ENCODE assay signal across 15 cellular contexts in the genomic region with DNA sequence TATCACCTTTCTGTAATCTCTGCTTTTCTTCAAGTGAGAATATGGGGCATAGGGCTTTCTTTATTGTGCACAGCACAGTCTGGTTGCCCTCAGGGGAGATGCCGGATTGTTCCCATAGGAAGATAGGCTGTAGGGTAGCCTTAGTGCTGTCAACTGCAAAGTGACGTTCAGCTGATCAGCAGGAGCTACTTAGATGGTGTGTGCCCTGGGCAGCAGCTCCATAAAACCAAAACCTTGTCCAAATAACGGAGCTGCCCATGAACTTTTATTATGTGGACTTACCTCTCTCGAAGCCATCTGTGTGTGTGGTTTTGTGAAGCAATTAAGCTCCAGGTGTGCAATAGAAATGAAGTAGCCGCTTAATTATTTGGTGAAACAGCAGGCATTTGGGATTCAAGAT.
DNase-seq lines count a peak whose midpoint lies in the region; ATAC-seq and TF ChIP-seq lines count a peak whose summit lies in the region.
"Had no signal": no experiment of that assay in that cellular context is flagged by ENCODE, and none has a peak within 500 bp of the region (broad histone marks: within the 10 kb centered on the region; RNA-seq: fewer than 3 reads in every experiment).

No MANE protein-coding gene starts in this region.

- H3K79me2 ChIP-seq in GM23338 (replicated peaks; ENCODE audit: insufficient read depth): peaks cover 74% of the 10 kb centered on the region

- H3K4me1 Mint-ChIP-seq in GM23338: peaks cover 43% of the 10 kb centered on the region
- H3K4me1 Mint-ChIP-seq: B cell; CD4-positive, alpha-beta memory T cell; T-helper 17 cell had no signal

- no peaks in the 10 kb centered on the region for H3K36me3 ChIP-seq in GM23338 (ENCODE audit: insufficient read depth)

- TF ChIP-seq CTCF in GM23338 (conservative IDR thresholded peaks at IDR 0.05; ENCODE audit: low read depth in 2 of 2) (no peak), VCaP (conservative IDR thresholded peaks at IDR 0.05) (no peak), GM13976 (IDR thresholded peaks at IDR 0.05; ENCODE audit: borderline replicate concordance, control extremely low read depth, extremely low read depth, insufficient read depth, missing control alignments) (no peak)

- H3F3A ChIP-seq in GM23338 (replicated peaks; ENCODE audit: low read depth): no peaks in the 10 kb centered on the region

- H2AFZ ChIP-seq in GM23338: no peak overlapping the region

- in situ Hi-C loops in GM13976 (cut with MboI; ENCODE audit: low sequenced_read_pairs, unreplicated experiment): no loop called here

- peak; percentile 44; the same call in 2 of the 3 replicates for ATAC-seq in GM23338
- ATAC-seq: T-helper 17 cell had no signal

- no peak overlapping the region for H3K4me2 ChIP-seq in GM23338

- H3K9me2 ChIP-seq in GM23338 (ENCODE audit: insufficient read depth): no peaks in the 10 kb centered on the region; the same call in 1 of the 2 replicates

- no peaks in the 10 kb centered on the region for H3K27me3 Mint-ChIP-seq in GM23338 (ENCODE audit: insufficient read depth, low read depth, poor library complexity)

- peaks cover 19% of the 10 kb centered on the region for H3K4me1 ChIP-seq in GM23338 (ENCODE audit: insufficient read depth)

- no peak overlapping the region for H3K27ac Mint-ChIP-seq in GM23338
- H3K27ac Mint-ChIP-seq: B cell, T-helper 17 cell had no signal

- H4K20me1 ChIP-seq in GM23338 (replicated peaks; ENCODE audit: insufficient read depth): peaks cover 24% of the 10 kb centered on the region; the same call in 1 of the 2 replicates

- peak; percentile 38 for DNase-seq in COR-L47 (lab: John Stamatoyannopoulos, UW)
- DNase-seq in GM23338 (ENCODE audit: low spot score): no peak
- peak; percentile 53 to 56 for DNase-seq in NCI-H1930 (lab: John Stamatoyannopoulos, UW)
- no peak for DNase-seq in AG20443 (ENCODE audit: low spot score)
- no peak for DNase-seq in GM13976 (ENCODE audit: low spot score)
- no peak for DNase-seq in LoVo (ENCODE audit: low spot score)
- no peak for DNase-seq in AG08396 (ENCODE audit: low spot score)
- DNase-seq: CD4-positive, alpha-beta memory T cell; EL; Kasumi-1; NCI-H187 treated with DMSO at 0.1 percent for 48 hours; SIG-M5; T-helper 17 cell had no signal

- no peaks in the 10 kb centered on the region for H3K9me3 Mint-ChIP-seq in GM23338

- no peaks in the 10 kb centered on the region for H3K36me3 Mint-ChIP-seq in GM23338 (ENCODE audit: low read depth)
- H3K36me3 Mint-ChIP-seq: CD4-positive, alpha-beta memory T cell had no signal

- H3K27me3 ChIP-seq in GM23338 (ENCODE audit: insufficient read depth): no peaks in the 10 kb centered on the region

- H3K27ac ChIP-seq in GM23338 (ENCODE audit: low read depth) (0 out of 2 replicates have a peak overlapping the region, but pooled peaks have one; percentile 58), VCaP (peak overlapping the region; percentile 23)

- no peak overlapping the region for H3K4me3 Mint-ChIP-seq in GM23338
- H3K4me3 Mint-ChIP-seq: B cell; CD4-positive, alpha-beta memory T cell; T-helper 17 cell had no signal

- no peak overlapping the region for H3K4me3 ChIP-seq in GM23338

TF ChIP-seq in GM23338, 12 proteins besides CTCF, POLR2A, EP300 and RAD21 (continues in another document):
- no peak for TF ChIP-seq ZNF331 (CRISPR knock-in tag; IDR thresholded peaks at IDR 0.05; ENCODE audit: low read depth)
- TF ChIP-seq POLR2AphosphoS5 (IDR thresholded peaks at IDR 0.05; ENCODE audit: low read depth): no peak
- TF ChIP-seq STAT1 (IDR thresholded peaks at IDR 0.05; ENCODE audit: unreplicated experiment): no peak
- TF ChIP-seq, protein P1, sequence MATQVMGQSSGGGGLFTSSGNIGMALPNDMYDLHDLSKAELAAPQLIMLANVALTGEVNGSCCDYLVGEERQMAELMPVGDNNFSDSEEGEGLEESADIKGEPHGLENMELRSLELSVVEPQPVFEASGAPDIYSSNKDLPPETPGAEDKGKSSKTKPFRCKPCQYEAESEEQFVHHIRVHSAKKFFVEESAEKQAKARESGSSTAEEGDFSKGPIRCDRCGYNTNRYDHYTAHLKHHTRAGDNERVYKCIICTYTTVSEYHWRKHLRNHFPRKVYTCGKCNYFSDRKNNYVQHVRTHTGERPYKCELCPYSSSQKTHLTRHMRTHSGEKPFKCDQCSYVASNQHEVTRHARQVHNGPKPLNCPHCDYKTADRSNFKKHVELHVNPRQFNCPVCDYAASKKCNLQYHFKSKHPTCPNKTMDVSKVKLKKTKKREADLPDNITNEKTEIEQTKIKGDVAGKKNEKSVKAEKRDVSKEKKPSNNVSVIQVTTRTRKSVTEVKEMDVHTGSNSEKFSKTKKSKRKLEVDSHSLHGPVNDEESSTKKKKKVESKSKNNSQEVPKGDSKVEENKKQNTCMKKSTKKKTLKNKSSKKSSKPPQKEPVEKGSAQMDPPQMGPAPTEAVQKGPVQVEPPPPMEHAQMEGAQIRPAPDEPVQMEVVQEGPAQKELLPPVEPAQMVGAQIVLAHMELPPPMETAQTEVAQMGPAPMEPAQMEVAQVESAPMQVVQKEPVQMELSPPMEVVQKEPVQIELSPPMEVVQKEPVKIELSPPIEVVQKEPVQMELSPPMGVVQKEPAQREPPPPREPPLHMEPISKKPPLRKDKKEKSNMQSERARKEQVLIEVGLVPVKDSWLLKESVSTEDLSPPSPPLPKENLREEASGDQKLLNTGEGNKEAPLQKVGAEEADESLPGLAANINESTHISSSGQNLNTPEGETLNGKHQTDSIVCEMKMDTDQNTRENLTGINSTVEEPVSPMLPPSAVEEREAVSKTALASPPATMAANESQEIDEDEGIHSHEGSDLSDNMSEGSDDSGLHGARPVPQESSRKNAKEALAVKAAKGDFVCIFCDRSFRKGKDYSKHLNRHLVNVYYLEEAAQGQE (IDR thresholded peaks at IDR 0.05; ENCODE audit: unreplicated experiment): no peak
- TF ChIP-seq, protein P2, sequence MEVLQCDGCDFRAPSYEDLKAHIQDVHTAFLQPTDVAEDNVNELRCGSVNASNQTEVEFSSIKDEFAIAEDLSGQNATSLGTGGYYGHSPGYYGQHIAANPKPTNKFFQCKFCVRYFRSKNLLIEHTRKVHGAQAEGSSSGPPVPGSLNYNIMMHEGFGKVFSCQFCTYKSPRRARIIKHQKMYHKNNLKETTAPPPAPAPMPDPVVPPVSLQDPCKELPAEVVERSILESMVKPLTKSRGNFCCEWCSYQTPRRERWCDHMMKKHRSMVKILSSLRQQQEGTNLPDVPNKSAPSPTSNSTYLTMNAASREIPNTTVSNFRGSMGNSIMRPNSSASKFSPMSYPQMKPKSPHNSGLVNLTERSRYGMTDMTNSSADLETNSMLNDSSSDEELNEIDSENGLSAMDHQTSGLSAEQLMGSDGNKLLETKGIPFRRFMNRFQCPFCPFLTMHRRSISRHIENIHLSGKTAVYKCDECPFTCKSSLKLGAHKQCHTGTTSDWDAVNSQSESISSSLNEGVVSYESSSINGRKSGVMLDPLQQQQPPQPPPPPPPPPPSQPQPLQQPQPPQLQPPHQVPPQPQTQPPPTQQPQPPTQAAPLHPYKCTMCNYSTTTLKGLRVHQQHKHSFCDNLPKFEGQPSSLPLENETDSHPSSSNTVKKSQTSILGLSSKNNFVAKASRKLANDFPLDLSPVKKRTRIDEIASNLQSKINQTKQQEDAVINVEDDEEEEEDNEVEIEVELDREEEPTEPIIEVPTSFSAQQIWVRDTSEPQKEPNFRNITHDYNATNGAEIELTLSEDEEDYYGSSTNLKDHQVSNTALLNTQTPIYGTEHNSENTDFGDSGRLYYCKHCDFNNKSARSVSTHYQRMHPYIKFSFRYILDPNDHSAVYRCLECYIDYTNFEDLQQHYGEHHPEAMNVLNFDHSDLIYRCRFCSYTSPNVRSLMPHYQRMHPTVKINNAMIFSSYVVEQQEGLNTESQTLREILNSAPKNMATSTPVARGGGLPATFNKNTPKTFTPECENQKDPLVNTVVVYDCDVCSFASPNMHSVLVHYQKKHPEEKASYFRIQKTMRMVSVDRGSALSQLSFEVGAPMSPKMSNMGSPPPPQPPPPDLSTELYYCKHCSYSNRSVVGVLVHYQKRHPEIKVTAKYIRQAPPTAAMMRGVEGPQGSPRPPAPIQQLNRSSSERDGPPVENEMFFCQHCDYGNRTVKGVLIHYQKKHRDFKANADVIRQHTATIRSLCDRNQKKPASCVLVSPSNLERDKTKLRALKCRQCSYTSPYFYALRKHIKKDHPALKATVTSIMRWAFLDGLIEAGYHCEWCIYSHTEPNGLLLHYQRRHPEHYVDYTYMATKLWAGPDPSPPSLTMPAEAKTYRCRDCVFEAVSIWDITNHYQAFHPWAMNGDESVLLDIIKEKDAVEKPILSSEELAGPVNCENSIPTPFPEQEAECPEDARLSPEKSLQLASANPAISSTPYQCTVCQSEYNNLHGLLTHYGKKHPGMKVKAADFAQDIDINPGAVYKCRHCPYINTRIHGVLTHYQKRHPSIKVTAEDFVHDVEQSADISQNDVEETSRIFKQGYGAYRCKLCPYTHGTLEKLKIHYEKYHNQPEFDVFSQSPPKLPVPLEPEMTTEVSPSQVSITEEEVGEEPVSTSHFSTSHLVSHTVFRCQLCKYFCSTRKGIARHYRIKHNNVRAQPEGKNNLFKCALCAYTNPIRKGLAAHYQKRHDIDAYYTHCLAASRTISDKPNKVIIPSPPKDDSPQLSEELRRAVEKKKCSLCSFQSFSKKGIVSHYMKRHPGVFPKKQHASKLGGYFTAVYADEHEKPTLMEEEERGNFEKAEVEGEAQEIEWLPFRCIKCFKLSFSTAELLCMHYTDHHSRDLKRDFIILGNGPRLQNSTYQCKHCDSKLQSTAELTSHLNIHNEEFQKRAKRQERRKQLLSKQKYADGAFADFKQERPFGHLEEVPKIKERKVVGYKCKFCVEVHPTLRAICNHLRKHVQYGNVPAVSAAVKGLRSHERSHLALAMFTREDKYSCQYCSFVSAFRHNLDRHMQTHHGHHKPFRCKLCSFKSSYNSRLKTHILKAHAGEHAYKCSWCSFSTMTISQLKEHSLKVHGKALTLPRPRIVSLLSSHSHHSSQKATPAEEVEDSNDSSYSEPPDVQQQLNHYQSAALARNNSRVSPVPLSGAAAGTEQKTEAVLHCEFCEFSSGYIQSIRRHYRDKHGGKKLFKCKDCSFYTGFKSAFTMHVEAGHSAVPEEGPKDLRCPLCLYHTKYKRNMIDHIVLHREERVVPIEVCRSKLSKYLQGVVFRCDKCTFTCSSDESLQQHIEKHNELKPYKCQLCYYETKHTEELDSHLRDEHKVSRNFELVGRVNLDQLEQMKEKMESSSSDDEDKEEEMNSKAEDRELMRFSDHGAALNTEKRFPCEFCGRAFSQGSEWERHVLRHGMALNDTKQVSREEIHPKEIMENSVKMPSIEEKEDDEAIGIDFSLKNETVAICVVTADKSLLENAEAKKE (CRISPR knock-in tag; IDR thresholded peaks at IDR 0.05): no peak
- TF ChIP-seq JUNB (IDR thresholded peaks at IDR 0.05; ENCODE audit: unreplicated experiment): no peak
- TF ChIP-seq EZH2phosphoT487 (IDR thresholded peaks at IDR 0.05; ENCODE audit: unreplicated experiment): no peak
- TF ChIP-seq NANOG (IDR thresholded peaks at IDR 0.05; ENCODE audit: borderline replicate concordance): no peak

Comparison
In these comparisons a context has a peak if more than half of its experiments do, and no peak if none do; other contexts are left out.
1. DNase-seq: peak in COR-L47 (single experiment) and NCI-H1930 (2 of 2); none in GM23338 (single experiment), AG20443 (single experiment), GM13976 (single experiment), LoVo (single experiment) and AG08396 (single experiment).